In the genomic region with DNA sequence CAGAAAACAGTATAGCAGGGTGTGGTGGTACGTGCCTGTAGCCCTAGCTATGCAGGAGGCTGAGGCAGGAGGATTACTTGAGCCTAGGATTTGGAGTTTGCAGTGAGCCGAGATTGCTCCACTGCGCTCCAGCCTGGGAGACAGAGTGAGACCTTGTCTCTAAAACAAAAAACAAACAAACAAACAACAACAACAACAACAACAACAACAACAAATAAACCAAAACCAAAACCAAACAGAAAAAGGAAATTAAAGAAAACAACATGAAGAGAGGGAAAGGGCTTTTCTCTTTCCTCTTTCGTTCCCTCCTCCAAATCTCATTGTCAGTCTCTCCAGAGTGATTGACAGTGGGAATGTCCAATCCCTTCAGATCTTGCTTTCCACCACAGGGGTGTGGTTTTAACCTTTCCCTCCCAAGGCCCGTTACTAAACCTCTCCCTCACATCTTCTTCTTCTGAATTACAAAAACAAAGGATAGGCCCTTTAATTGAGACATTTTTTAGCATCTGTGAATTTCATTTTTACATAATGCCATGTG, we compare ENCODE assay signal across 28 cellular contexts.
"Had no signal": no experiment of that assay in that cellular context is flagged by ENCODE, and none has a peak within 500 bp of the region (broad histone marks: within the 10 kb centered on the region; RNA-seq: fewer than 3 reads in every experiment).

No MANE protein-coding gene starts in this region.

- H3K9me3 ChIP-seq: heart left ventricle, prostate gland, testis, tibial nerve, upper lobe of right lung had no signal

- H3K27me3 ChIP-seq: heart left ventricle, spleen, testis, tibial nerve, upper lobe of right lung had no signal

- H3K4me3 Mint-ChIP-seq: endodermal cell; immature natural killer cell; naive B cell; nephron; stimulated activated memory B cell treated with anti-CD40 and anti-IgM and Interleukin-4, amounts not matched to agents 10 μg/mL and 1 μg/mL and 100 μg/mL, for 72 hours; stimulated activated naive CD8-positive, alpha-beta T cell treated with anti-CD3 and anti-CD28 coated beads, Interleukin-15, amount 100 ng/mL, for 72 hours had no signal

- H3K27ac Mint-ChIP-seq: endodermal cell; immature natural killer cell; naive B cell; nephron; stimulated activated memory B cell treated with anti-CD40 and anti-IgM and Interleukin-4, amounts not matched to agents 10 μg/mL and 1 μg/mL and 100 μg/mL, for 72 hours; stimulated activated naive CD8-positive, alpha-beta T cell treated with anti-CD3 and anti-CD28 coated beads, Interleukin-15, amount 100 ng/mL, for 72 hours had no signal

- H3K36me3 ChIP-seq: heart left ventricle, prostate gland, spleen, tibial nerve, upper lobe of right lung had no signal

- H3K27ac ChIP-seq: coronary artery, heart left ventricle, parathyroid adenoma, prostate gland, spleen, testis, tibial nerve, upper lobe of right lung had no signal

- DNase-seq: effector CD4-positive, alpha-beta T cell; endodermal cell; erythroblast; foreskin melanocyte; heart left ventricle; hippocampal formation; immature natural killer cell; left cardiac atrium; left ventricle myocardium superior; mesenchymal stem cell; naive B cell; spleen; stimulated activated CD4-positive, alpha-beta T cell treated with anti-CD3 and anti-CD28 coated beads, Interleukin-15, amount 100 ng/mL, for 24 hours; stimulated activated CD4-positive, alpha-beta T cell treated with anti-CD3 and anti-CD28 coated beads, Interleukin-1b, Interleukin-23, amount 100 ng/mL, for 48 hours; stimulated activated CD4-positive, alpha-beta T cell treated with anti-CD3 and anti-CD28 coated beads, Interleukin-4, amount 100 ng/mL, for 24 hours; stimulated activated naive CD8-positive, alpha-beta T cell treated with anti-CD3 and anti-CD28 coated beads, Interleukin-15, amount 100 ng/mL, for 72 hours; testis; upper lobe of right lung had no signal

- H3K4me3 ChIP-seq: coronary artery, heart left ventricle, lung, prostate gland, spleen, testis, tibial nerve, upper lobe of right lung had no signal

- H3K4me1 ChIP-seq: heart left ventricle, parathyroid adenoma, prostate gland, spleen, tibial nerve, upper lobe of right lung had no signal

- H3K4me1 Mint-ChIP-seq: endodermal cell; immature natural killer cell; naive B cell; nephron; stimulated activated memory B cell treated with anti-CD40 and anti-IgM and Interleukin-4, amounts not matched to agents 10 μg/mL and 1 μg/mL and 100 μg/mL, for 72 hours; stimulated activated naive CD8-positive, alpha-beta T cell treated with anti-CD3 and anti-CD28 coated beads, Interleukin-15, amount 100 ng/mL, for 72 hours had no signal

- ATAC-seq: heart left ventricle; left cardiac atrium; left ventricle myocardium superior; sciatic nerve; stimulated activated memory B cell treated with anti-CD40 and anti-IgM and Interleukin-4, amounts not matched to agents 10 μg/mL and 1 μg/mL and 100 μg/mL, for 72 hours; stimulated activated naive CD8-positive, alpha-beta T cell treated with anti-CD3 and anti-CD28 coated beads, Interleukin-15, amount 100 ng/mL, for 72 hours; upper lobe of right lung had no signal

- H3K9ac ChIP-seq: parathyroid adenoma had no signal

- H3K9me3 Mint-ChIP-seq: endodermal cell, nephron had no signal

- H3K36me3 Mint-ChIP-seq: immature natural killer cell; naive B cell; stimulated activated memory B cell treated with anti-CD40 and anti-IgM and Interleukin-4, amounts not matched to agents 10 μg/mL and 1 μg/mL and 100 μg/mL, for 72 hours had no signal

- H3K27me3 Mint-ChIP-seq: naive B cell; stimulated activated memory B cell treated with anti-CD40 and anti-IgM and Interleukin-4, amounts not matched to agents 10 μg/mL and 1 μg/mL and 100 μg/mL, for 72 hours; stimulated activated naive CD8-positive, alpha-beta T cell treated with anti-CD3 and anti-CD28 coated beads, Interleukin-15, amount 100 ng/mL, for 72 hours had no signal

- H3K79me2 ChIP-seq: parathyroid adenoma had no signal

- H2AFZ ChIP-seq: parathyroid adenoma had no signal

- FAIRE-seq: endothelial cell of umbilical vein, keratinocyte had no signal
